In the genomic region with DNA sequence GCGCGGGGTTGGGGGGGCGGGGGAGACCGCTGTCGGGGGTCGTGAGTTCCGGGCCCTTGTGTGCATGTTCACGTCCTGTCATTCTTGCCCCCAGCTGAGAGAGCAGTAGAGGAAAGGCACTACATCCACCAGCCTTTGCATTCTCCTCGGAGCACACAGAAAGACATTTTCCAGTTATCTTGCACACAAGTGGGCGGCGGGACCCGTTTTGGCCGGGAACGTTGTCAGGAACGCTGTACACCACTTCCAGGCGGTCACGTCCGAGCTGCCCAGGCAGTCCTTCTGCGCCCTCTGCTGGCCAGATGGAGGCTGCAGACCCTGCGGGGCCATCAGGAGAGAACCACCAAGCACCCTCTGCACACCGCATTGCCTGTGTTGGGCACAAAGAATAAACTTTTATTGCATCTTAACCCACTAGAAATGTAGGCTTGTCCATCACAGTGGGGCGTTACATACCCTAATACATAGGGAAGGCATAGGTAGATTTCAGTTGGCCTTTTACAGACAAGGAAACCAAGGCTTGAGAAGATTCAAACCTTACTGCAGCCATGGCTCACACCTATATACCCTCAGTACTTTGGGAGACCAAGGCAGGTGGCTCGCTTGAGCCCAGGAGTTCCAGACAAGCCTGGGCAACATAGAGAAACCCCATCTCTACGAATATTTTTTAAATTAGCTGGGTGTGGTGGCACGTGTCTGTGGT, we compare ENCODE assay signal across 7 cellular contexts. TPM values are rescaled to one million over a fixed set of nuclear protein-coding genes. Genes with fewer than 3 reads are reported as not detected.
A peak's percentile ranks its signal among the peaks of the same experiment; 100 is the strongest.
DNase-seq lines count a peak whose midpoint lies in the region; ATAC-seq and TF ChIP-seq lines count a peak whose summit lies in the region.

No MANE protein-coding gene starts in this region.

- H3K27ac ChIP-seq in left ventricle myocardium inferior (replicated peaks), result peak overlapping the region; percentile 36

- H3K4me3 ChIP-seq in left ventricle myocardium inferior, result no peak overlapping the region
- no peak overlapping the region for H3K4me3 ChIP-seq in retinal pigment epithelial cell (ENCODE audit: low read length)

- in situ Hi-C loops in GM13977 (cut with MboI; ENCODE audit: low pct_unique_long_range_greater_than_20kb, low sequenced_read_pairs, unreplicated experiment), result no loop called here

- H3K27me3 ChIP-seq in left ventricle myocardium inferior (ENCODE audit: low read depth), result no peaks in the 10 kb centered on the region

- intact Hi-C loops in left ventricle myocardium inferior (cut with micrococcal nuclease), result loop anchor here (10.0 kb wide), 1 partner anchor 464 kb away; no protein-coding TSS in a partner anchor

- H3K36me3 ChIP-seq in left ventricle myocardium inferior, result no peaks in the 10 kb centered on the region

- H3K4me1 ChIP-seq in left ventricle myocardium inferior, result peaks cover 63% of the 10 kb centered on the region

- peak; percentile 99 for TF ChIP-seq CTCF in GM13977 (IDR thresholded peaks at IDR 0.05; ENCODE audit: extremely low read depth, insufficient read depth, missing control alignments)
- TF ChIP-seq CTCF in left ventricle myocardium inferior (IDR thresholded peaks at IDR 0.05; ENCODE audit: borderline replicate concordance), result peak; percentile 99
- TF ChIP-seq CTCF in retinal pigment epithelial cell (conservative IDR thresholded peaks at IDR 0.05; ENCODE audit: low read depth, low read length), result peak; percentile 98

- no peak for ATAC-seq in HG02763 (IDR thresholded peaks at IDR 0.05; ENCODE audit: unreplicated experiment)

- no peaks in the 10 kb centered on the region for H3K9me3 ChIP-seq in left ventricle myocardium inferior (replicated peaks)

- DNase-seq in GM13977 (ENCODE audit: low spot score), result peak; percentile 87
- DNase-seq in NCI-H1694 (lab: John Stamatoyannopoulos, UW), result peak; percentile 69
- DNase-seq in T-helper 22 cell (ENCODE audit: low read depth), result peak; percentile 65
- peak; percentile 75 for DNase-seq in amniotic epithelial cell (ENCODE audit: low read depth)
- peak; percentile 93 for DNase-seq in left ventricle myocardium inferior
- DNase-seq in retinal pigment epithelial cell (ENCODE audit: low read depth), result no peak

RNA-seq across cellular contexts. Expression of a gene that starts 2.8 kb away (rescaled TPM):
- 33.0 TPM for total RNA-seq in left ventricle myocardium inferior

RNA-seq across cellular contexts. Expression of a gene that starts 40.8 kb away (rescaled TPM):
- not detected for total RNA-seq in left ventricle myocardium inferior
